13 cellular contexts compared by ENCODE assay signal in genomic region chr3:94071713-94072284, GRCh38.
DNase-seq lines count a peak whose midpoint lies in the region; ATAC-seq and FAIRE-seq lines count a peak whose summit lies in the region.
"Had no signal": no experiment of that assay in that cellular context is flagged by ENCODE, and none has a peak within 500 bp of the region (broad histone marks: within the 10 kb centered on the region; RNA-seq: fewer than 3 reads in every experiment).

No MANE protein-coding gene starts in this region.

- no peaks in the 10 kb centered on the region for H3K27me3 Mint-ChIP-seq in activated naive CD4-positive, alpha-beta T cell treated with anti-CD3 and anti-CD28 coated beads, Interleukin-2, amount 10 ng/mL, durations not matched to agents 7 days and 5 days
- H3K27me3 Mint-ChIP-seq: IgD-negative memory B cell had no signal

- peaks cover 51% of the 10 kb centered on the region for H3K36me3 Mint-ChIP-seq in activated naive CD4-positive, alpha-beta T cell treated with anti-CD3 and anti-CD28 coated beads, Interleukin-2, amount 10 ng/mL, durations not matched to agents 7 days and 5 days

- H3K27me3 ChIP-seq in HAP-1 (ENCODE audit: low read depth) = no peaks in the 10 kb centered on the region
- H3K27me3 ChIP-seq: ovary, vagina had no signal

- in situ Hi-C loops in HAP-1 (cut with MboI; ENCODE audit: low sequenced_read_pairs) = no loop called here

- peaks cover 36% of the 10 kb centered on the region for H3K4me1 Mint-ChIP-seq in activated naive CD4-positive, alpha-beta T cell treated with anti-CD3 and anti-CD28 coated beads, Interleukin-2, amount 10 ng/mL, durations not matched to agents 7 days and 5 days

- ATAC-seq in HG02678 (IDR thresholded peaks at IDR 0.05; ENCODE audit: unreplicated experiment) (peak; percentile 84), HG03520 (IDR thresholded peaks at IDR 0.05; ENCODE audit: unreplicated experiment) (peak; percentile 52)

- no peak overlapping the region for H3K27ac Mint-ChIP-seq in activated naive CD4-positive, alpha-beta T cell treated with anti-CD3 and anti-CD28 coated beads, Interleukin-2, amount 10 ng/mL, durations not matched to agents 7 days and 5 days
- H3K27ac Mint-ChIP-seq: IgD-negative memory B cell had no signal

- H3K4me3 Mint-ChIP-seq in activated naive CD4-positive, alpha-beta T cell treated with anti-CD3 and anti-CD28 coated beads, Interleukin-2, amount 10 ng/mL, durations not matched to agents 7 days and 5 days = no peak overlapping the region

- H3K27ac ChIP-seq in caudate nucleus (ENCODE audit: low read depth, low read length) = no peak overlapping the region
- H3K27ac ChIP-seq: ovary, vagina had no signal

- FAIRE-seq in GM19239 (lab: Jason Lieb, UNC) = no peak

- H3K36me3 ChIP-seq in HAP-1 (replicated peaks) = no peaks in the 10 kb centered on the region
- H3K36me3 ChIP-seq: ovary had no signal

- no peaks in the 10 kb centered on the region for H3K4me1 ChIP-seq in HAP-1
- H3K4me1 ChIP-seq: vagina had no signal

- no peak overlapping the region for H3K4me3 ChIP-seq in HAP-1
- H3K4me3 ChIP-seq: ovary, vagina had no signal

- CTCF ChIA-PET in activated naive CD4-positive, alpha-beta T cell treated with anti-CD3 and anti-CD28 coated beads, Interleukin-2, amount 10 ng/mL, durations not matched to agents 7 days and 5 days (lab: Charles Lee) = interaction anchor here (0.7 to 1.5 kb wide), 5 partner anchors 9 to 100 kb away, joined by 3 to 6 read pairs (median 3); partner anchors contain the start of genes DHFR2 and NSUN3

- peak; percentile 25 for DNase-seq in activated naive CD4-positive, alpha-beta T cell treated with anti-CD3 and anti-CD28 coated beads, Interleukin-2, amount 10 ng/mL, durations not matched to agents 7 days and 5 days
- no peak for DNase-seq in activated naive CD4-positive, alpha-beta T cell treated with anti-CD3 and anti-CD28 coated beads, Interleukin-2, amount 50 U/mL, for 16 hours
- no peak for DNase-seq in GM19239 (ENCODE audit: insufficient read length, low spot score)
- no peak for DNase-seq in HAP-1 (ENCODE audit: low spot score in 2 of 2)
- no peak for DNase-seq in midbrain (lab: John Stamatoyannopoulos, UW)
- DNase-seq in caudate nucleus (lab: John Stamatoyannopoulos, UW) = no peak
- DNase-seq: amygdala, NCI-H524, ovary had no signal

- H3K9me3 ChIP-seq in HAP-1 = no peaks in the 10 kb centered on the region
- H3K9me3 ChIP-seq: ovary, vagina had no signal

- peaks cover 10% of the 10 kb centered on the region for H3K9me3 Mint-ChIP-seq in activated naive CD4-positive, alpha-beta T cell treated with anti-CD3 and anti-CD28 coated beads, Interleukin-2, amount 10 ng/mL, durations not matched to agents 7 days and 5 days
